In genomic region chr10:19417740-19418139, GRCh38 we compare ENCODE assay signal across 18 cellular contexts.
A peak's percentile ranks its signal among the peaks of the same experiment; 100 is the strongest.
DNase-seq lines count a peak whose midpoint lies in the region; ATAC-seq, FAIRE-seq and TF ChIP-seq lines count a peak whose summit lies in the region.
"Had no signal": no experiment of that assay in that cellular context is flagged by ENCODE, and none has a peak within 500 bp of the region (broad histone marks: within the 10 kb centered on the region; RNA-seq: fewer than 3 reads in every experiment).

No MANE protein-coding gene starts in this region.

- H3K4me3 ChIP-seq in mucosa of descending colon: no peak overlapping the region
- H3K4me3 ChIP-seq: A549; BLaER1 treated with 17β-estradiol and CSF1 and Interleukin-3, amounts not matched to agents 10 nM and 100 nM had no signal

- H3K9me3 ChIP-seq in mucosa of descending colon: no peaks in the 10 kb centered on the region
- H3K9me3 ChIP-seq: A549; BLaER1 treated with 17β-estradiol and CSF1 and Interleukin-3, amounts not matched to agents 10 nM and 100 nM had no signal

- POLR2A ChIA-PET in WTC11 (lab: Charles Lee): no interaction called here

- no peaks in the 10 kb centered on the region for H3K9me3 Mint-ChIP-seq in WTC11

- H3K27ac Mint-ChIP-seq in WTC11: no peak overlapping the region
- H3K27ac Mint-ChIP-seq: B cell; CD4-positive, alpha-beta memory T cell; CD4-positive, CD25-positive, alpha-beta regulatory T cell; CD8-positive, alpha-beta memory T cell had no signal

- DNase-seq in D721Med (ENCODE audit: insufficient read length, low spot score) (no peak), mucosa of descending colon (peak in 1 of 3 donors; percentile 62), retina (peak; percentile 6), WTC11 (ENCODE audit: low spot score) (no peak), HPDE6-E6E7 (ENCODE audit: extremely low spot score) (no peak)
- DNase-seq: AML-193; CD4-positive, alpha-beta memory T cell; CD4-positive, CD25-positive, alpha-beta regulatory T cell; CD8-positive, alpha-beta memory T cell; COR-L47; DMS79 treated with DMSO at 0.1 percent for 48 hours; GF-D8 had no signal

- no peak overlapping the region for H3K4me3 Mint-ChIP-seq in WTC11
- H3K4me3 Mint-ChIP-seq: B cell; CD4-positive, alpha-beta memory T cell; CD4-positive, CD25-positive, alpha-beta regulatory T cell; CD8-positive, alpha-beta memory T cell had no signal

- peak; percentile 44 for FAIRE-seq in D721Med (lab: Jason Lieb, UNC)
- FAIRE-seq: A549, G401.6, GM12891 had no signal

- no peaks in the 10 kb centered on the region for H3K36me3 Mint-ChIP-seq in WTC11
- H3K36me3 Mint-ChIP-seq: CD4-positive, alpha-beta memory T cell; CD4-positive, CD25-positive, alpha-beta regulatory T cell; CD8-positive, alpha-beta memory T cell had no signal

- no peaks in the 10 kb centered on the region for H3K36me3 ChIP-seq in mucosa of descending colon (ENCODE audit: low read depth)
- H3K36me3 ChIP-seq: BLaER1 treated with 17β-estradiol and CSF1 and Interleukin-3, amounts not matched to agents 10 nM and 100 nM had no signal

- intact Hi-C loops in mucosa of descending colon (cut with DNase I, micrococcal nuclease): no loop called here

- no peaks in the 10 kb centered on the region for H3K4me1 ChIP-seq in mucosa of descending colon (ENCODE audit: low read depth)
- H3K4me1 ChIP-seq: A549; BLaER1 treated with 17β-estradiol and CSF1 and Interleukin-3, amounts not matched to agents 10 nM and 100 nM had no signal

- ATAC-seq in mucosa of descending colon (peak; percentile 94), WTC11 (no peak), GM19023 (IDR thresholded peaks at IDR 0.05; ENCODE audit: unreplicated experiment) (no peak)
- ATAC-seq: A549 had no signal

- no peak for TF ChIP-seq CTCF in D721Med (IDR thresholded peaks at IDR 0.05; ENCODE audit: insufficient read depth, missing control alignments)
- TF ChIP-seq CTCF in mucosa of descending colon (IDR thresholded peaks at IDR 0.05): no peak
- no peak for TF ChIP-seq CTCF in WTC11 (IDR thresholded peaks at IDR 0.05)

- CTCF ChIA-PET in WTC11 (lab: Charles Lee): no interaction called here

- peaks cover 79% of the 10 kb centered on the region for H3K27me3 Mint-ChIP-seq in WTC11 (ENCODE audit: low read depth)
- H3K27me3 Mint-ChIP-seq: B cell; CD4-positive, alpha-beta memory T cell; CD4-positive, CD25-positive, alpha-beta regulatory T cell; CD8-positive, alpha-beta memory T cell had no signal

- H3K4me1 Mint-ChIP-seq in WTC11: peaks cover 55% of the 10 kb centered on the region
- H3K4me1 Mint-ChIP-seq: B cell; CD4-positive, alpha-beta memory T cell; CD4-positive, CD25-positive, alpha-beta regulatory T cell; CD8-positive, alpha-beta memory T cell had no signal

TF ChIP-seq in WTC11, 78 proteins besides CTCF, POLR2A, EP300 and RAD21 (continues in another document):
- TF ChIP-seq ZNF281 (CRISPR knock-in tag; IDR thresholded peaks at IDR 0.05) (no peak), CBFB (CRISPR knock-in tag; IDR thresholded peaks at IDR 0.05; ENCODE audit: low read depth) (no peak), TP53 (CRISPR knock-in tag; IDR thresholded peaks at IDR 0.05) (no peak), ZBTB21 (CRISPR knock-in tag; IDR thresholded peaks at IDR 0.05; ENCODE audit: borderline replicate concordance) (no peak), ZNF317 (CRISPR knock-in tag; IDR thresholded peaks at IDR 0.05; ENCODE audit: borderline replicate concordance, low read depth) (no peak), NR3C1 (CRISPR knock-in tag; conservative IDR thresholded peaks at IDR 0.05; ENCODE audit: low read depth) (no peak), TEAD4 (CRISPR knock-in tag; IDR thresholded peaks at IDR 0.05) (no peak), NFYB (CRISPR knock-in tag; conservative IDR thresholded peaks at IDR 0.05; ENCODE audit: low read depth) (no peak), ZNF532 (CRISPR knock-in tag; IDR thresholded peaks at IDR 0.05; ENCODE audit: borderline replicate concordance) (no peak), NR2C2 (CRISPR knock-in tag; IDR thresholded peaks at IDR 0.05) (no peak), SMAD3 (CRISPR knock-in tag; IDR thresholded peaks at IDR 0.05; ENCODE audit: borderline replicate concordance) (no peak), ERG (CRISPR knock-in tag; IDR thresholded peaks at IDR 0.05) (no peak), ZNF219 (CRISPR knock-in tag; IDR thresholded peaks at IDR 0.05; ENCODE audit: borderline replicate concordance) (no peak), ZNF232 (CRISPR knock-in tag; IDR thresholded peaks at IDR 0.05) (no peak)
- TF ChIP-seq, protein P1, sequence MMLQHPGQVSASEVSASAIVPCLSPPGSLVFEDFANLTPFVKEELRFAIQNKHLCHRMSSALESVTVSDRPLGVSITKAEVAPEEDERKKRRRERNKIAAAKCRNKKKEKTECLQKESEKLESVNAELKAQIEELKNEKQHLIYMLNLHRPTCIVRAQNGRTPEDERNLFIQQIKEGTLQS (CRISPR knock-in tag; conservative IDR thresholded peaks at IDR 0.05): no peak
- TF ChIP-seq, protein P2, sequence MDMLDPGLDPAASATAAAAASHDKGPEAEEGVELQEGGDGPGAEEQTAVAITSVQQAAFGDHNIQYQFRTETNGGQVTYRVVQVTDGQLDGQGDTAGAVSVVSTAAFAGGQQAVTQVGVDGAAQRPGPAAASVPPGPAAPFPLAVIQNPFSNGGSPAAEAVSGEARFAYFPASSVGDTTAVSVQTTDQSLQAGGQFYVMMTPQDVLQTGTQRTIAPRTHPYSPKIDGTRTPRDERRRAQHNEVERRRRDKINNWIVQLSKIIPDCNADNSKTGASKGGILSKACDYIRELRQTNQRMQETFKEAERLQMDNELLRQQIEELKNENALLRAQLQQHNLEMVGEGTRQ (CRISPR knock-in tag; IDR thresholded peaks at IDR 0.05): no peak
